Comparison of ENCODE assay signal across 3 cellular contexts in the genomic region with DNA sequence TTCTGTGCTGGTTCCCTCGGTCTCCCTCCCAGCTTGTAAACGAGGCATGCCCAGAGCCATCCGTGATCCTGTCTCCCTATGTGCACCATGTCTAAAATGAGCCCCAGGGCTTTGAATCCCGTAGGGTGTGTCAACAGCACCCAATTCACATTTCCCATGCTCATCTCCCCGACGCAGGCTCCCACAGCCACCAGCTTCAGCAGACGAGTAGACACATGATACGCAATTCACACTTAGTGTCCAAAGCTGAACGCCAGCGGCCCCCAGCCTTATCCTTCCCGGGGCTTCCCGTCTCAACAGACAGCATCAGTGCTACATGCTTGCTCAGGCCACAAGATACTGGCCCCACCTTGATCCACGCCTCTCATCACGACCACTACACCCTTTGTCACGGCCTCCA.
TF ChIP-seq lines count a peak whose summit lies in the region.

No MANE protein-coding gene starts in this region.

TF ChIP-seq in SK-N-SH, 30 proteins besides CTCF, POLR2A, EP300 and RAD21 (continued from another document):
- TF ChIP-seq EZH2phosphoT487 (IDR thresholded peaks at IDR 0.05; ENCODE audit: borderline replicate concordance, low read depth): no peak
- no peak for TF ChIP-seq TEAD4 (IDR thresholded peaks at IDR 0.05; ENCODE audit: borderline replicate concordance, insufficient read depth)
- TF ChIP-seq CHD2 (IDR thresholded peaks at IDR 0.05; ENCODE audit: low read length, partially characterized antibody): no peak
- TF ChIP-seq, protein P1, sequence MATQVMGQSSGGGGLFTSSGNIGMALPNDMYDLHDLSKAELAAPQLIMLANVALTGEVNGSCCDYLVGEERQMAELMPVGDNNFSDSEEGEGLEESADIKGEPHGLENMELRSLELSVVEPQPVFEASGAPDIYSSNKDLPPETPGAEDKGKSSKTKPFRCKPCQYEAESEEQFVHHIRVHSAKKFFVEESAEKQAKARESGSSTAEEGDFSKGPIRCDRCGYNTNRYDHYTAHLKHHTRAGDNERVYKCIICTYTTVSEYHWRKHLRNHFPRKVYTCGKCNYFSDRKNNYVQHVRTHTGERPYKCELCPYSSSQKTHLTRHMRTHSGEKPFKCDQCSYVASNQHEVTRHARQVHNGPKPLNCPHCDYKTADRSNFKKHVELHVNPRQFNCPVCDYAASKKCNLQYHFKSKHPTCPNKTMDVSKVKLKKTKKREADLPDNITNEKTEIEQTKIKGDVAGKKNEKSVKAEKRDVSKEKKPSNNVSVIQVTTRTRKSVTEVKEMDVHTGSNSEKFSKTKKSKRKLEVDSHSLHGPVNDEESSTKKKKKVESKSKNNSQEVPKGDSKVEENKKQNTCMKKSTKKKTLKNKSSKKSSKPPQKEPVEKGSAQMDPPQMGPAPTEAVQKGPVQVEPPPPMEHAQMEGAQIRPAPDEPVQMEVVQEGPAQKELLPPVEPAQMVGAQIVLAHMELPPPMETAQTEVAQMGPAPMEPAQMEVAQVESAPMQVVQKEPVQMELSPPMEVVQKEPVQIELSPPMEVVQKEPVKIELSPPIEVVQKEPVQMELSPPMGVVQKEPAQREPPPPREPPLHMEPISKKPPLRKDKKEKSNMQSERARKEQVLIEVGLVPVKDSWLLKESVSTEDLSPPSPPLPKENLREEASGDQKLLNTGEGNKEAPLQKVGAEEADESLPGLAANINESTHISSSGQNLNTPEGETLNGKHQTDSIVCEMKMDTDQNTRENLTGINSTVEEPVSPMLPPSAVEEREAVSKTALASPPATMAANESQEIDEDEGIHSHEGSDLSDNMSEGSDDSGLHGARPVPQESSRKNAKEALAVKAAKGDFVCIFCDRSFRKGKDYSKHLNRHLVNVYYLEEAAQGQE (IDR thresholded peaks at IDR 0.05; ENCODE audit: low read depth, low read length): no peak
- no peak for TF ChIP-seq SMC3 (IDR thresholded peaks at IDR 0.05; ENCODE audit: low read depth, low read length)
- TF ChIP-seq, protein P2, sequence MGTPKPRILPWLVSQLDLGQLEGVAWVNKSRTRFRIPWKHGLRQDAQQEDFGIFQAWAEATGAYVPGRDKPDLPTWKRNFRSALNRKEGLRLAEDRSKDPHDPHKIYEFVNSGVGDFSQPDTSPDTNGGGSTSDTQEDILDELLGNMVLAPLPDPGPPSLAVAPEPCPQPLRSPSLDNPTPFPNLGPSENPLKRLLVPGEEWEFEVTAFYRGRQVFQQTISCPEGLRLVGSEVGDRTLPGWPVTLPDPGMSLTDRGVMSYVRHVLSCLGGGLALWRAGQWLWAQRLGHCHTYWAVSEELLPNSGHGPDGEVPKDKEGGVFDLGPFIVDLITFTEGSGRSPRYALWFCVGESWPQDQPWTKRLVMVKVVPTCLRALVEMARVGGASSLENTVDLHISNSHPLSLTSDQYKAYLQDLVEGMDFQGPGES (IDR thresholded peaks at IDR 0.05; ENCODE audit: low read depth, low read length): no peak
- no peak for TF ChIP-seq RCOR1 (IDR thresholded peaks at IDR 0.05; ENCODE audit: low read length)
- no peak for TF ChIP-seq ELF1 (IDR thresholded peaks at IDR 0.05)
- no peak for TF ChIP-seq YY1 (IDR thresholded peaks at IDR 0.05; ENCODE audit: low read depth)
- TF ChIP-seq POLR2AphosphoS5 (IDR thresholded peaks at IDR 0.05; ENCODE audit: low read depth, low read length): no peak
- TF ChIP-seq TCF12 (IDR thresholded peaks at IDR 0.05): no peak

TF ChIP-seq in SK-N-SH treated with all-trans-retinoic acid at 6 μM for 48 hours, 23 proteins besides CTCF, POLR2A, EP300 and RAD21 (continued from another document):
- TF ChIP-seq, protein P3, sequence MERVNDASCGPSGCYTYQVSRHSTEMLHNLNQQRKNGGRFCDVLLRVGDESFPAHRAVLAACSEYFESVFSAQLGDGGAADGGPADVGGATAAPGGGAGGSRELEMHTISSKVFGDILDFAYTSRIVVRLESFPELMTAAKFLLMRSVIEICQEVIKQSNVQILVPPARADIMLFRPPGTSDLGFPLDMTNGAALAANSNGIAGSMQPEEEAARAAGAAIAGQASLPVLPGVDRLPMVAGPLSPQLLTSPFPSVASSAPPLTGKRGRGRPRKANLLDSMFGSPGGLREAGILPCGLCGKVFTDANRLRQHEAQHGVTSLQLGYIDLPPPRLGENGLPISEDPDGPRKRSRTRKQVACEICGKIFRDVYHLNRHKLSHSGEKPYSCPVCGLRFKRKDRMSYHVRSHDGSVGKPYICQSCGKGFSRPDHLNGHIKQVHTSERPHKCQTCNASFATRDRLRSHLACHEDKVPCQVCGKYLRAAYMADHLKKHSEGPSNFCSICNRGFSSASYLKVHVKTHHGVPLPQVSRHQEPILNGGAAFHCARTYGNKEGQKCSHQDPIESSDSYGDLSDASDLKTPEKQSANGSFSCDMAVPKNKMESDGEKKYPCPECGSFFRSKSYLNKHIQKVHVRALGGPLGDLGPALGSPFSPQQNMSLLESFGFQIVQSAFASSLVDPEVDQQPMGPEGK (CRISPR knock-in tag; IDR thresholded peaks at IDR 0.05; ENCODE audit: borderline replicate concordance): no peak
- TF ChIP-seq TOX (CRISPR knock-in tag; IDR thresholded peaks at IDR 0.05; ENCODE audit: borderline replicate concordance) (no peak), ZFP3 (CRISPR knock-in tag; IDR thresholded peaks at IDR 0.05) (no peak), OSR1 (CRISPR knock-in tag; IDR thresholded peaks at IDR 0.05) (no peak), ZNF8 (CRISPR knock-in tag; IDR thresholded peaks at IDR 0.05) (no peak), BACH2 (CRISPR knock-in tag; IDR thresholded peaks at IDR 0.05; ENCODE audit: borderline replicate concordance) (no peak), GLIS3 (CRISPR knock-in tag; IDR thresholded peaks at IDR 0.05) (no peak), PPARA (CRISPR knock-in tag; IDR thresholded peaks at IDR 0.05; ENCODE audit: borderline replicate concordance) (no peak), ZNF70 (CRISPR knock-in tag; IDR thresholded peaks at IDR 0.05) (no peak), RARB (CRISPR knock-in tag; IDR thresholded peaks at IDR 0.05) (no peak)

TF ChIP-seq in neural cell, 6 proteins besides CTCF, POLR2A, EP300 and RAD21 (continued from another document):
- TF ChIP-seq, protein P1 (IDR thresholded peaks at IDR 0.05; ENCODE audit: borderline replicate concordance): no peak
